9 cellular contexts compared by ENCODE assay signal in genomic region chr6:50791900-50792508, GRCh38. TPM values are rescaled to one million over a fixed set of nuclear protein-coding genes. Genes with fewer than 3 reads are reported as not detected.
DNase-seq lines count a peak whose midpoint lies in the region; ATAC-seq and TF ChIP-seq lines count a peak whose summit lies in the region.
"Had no signal": no experiment of that assay in that cellular context is flagged by ENCODE, and none has a peak within 500 bp of the region (broad histone marks: within the 10 kb centered on the region; RNA-seq: fewer than 3 reads in every experiment).

No MANE protein-coding gene starts in this region.

- H3K27ac ChIP-seq in IMR-90 (ENCODE audit: insufficient read depth, low read length): no peak overlapping the region

- peak; percentile 68 for TF ChIP-seq CTCF in IMR-90 (conservative IDR thresholded peaks at IDR 0.05; ENCODE audit: low read depth, low read length)

- no peak overlapping the region for H3K14ac ChIP-seq in IMR-90 (replicated peaks; ENCODE audit: low read depth, low read length)

- H2BK15ac ChIP-seq in IMR-90 (ENCODE audit: low read depth, low read length): no peak overlapping the region

- TF ChIP-seq RAD21 in IMR-90 (IDR thresholded peaks at IDR 0.05; ENCODE audit: low read length): peak; percentile 51

- no peak overlapping the region for H3K4me3 ChIP-seq in IMR-90 (ENCODE audit: insufficient read depth, low read depth, low read length)

- H3K79me1 ChIP-seq in IMR-90 (ENCODE audit: low read depth in 1 of 2, low read length in 2 of 2): no peaks in the 10 kb centered on the region

- H3K4me3 Mint-ChIP-seq in activated CD4-positive, alpha-beta T cell treated with anti-CD3 and anti-CD28 coated beads, Interleukin-2, amount 10 ng/mL, durations not matched to agents 7 days and 5 days: no peak overlapping the region

- CTCF ChIA-PET in IMR-90 (lab: Yijun Ruan, JAX): no interaction called here
- CTCF ChIA-PET in activated CD4-positive, alpha-beta T cell treated with anti-CD3 and anti-CD28 coated beads, Interleukin-2, amount 10 ng/mL, durations not matched to agents 7 days and 5 days (lab: Charles Lee): no interaction called here

- H3K9ac ChIP-seq in IMR-90 (ENCODE audit: low read depth, low read length): no peak overlapping the region

- TF ChIP-seq POLR2A in IMR-90 (IDR thresholded peaks at IDR 0.05; ENCODE audit: low read depth, low read length): no peak

- no peaks in the 10 kb centered on the region for H3K4me1 Mint-ChIP-seq in activated CD4-positive, alpha-beta T cell treated with anti-CD3 and anti-CD28 coated beads, Interleukin-2, amount 10 ng/mL, durations not matched to agents 7 days and 5 days

- H4K5ac ChIP-seq in IMR-90 (ENCODE audit: low read depth, low read length): no peak overlapping the region

- no peak overlapping the region for H2AK9ac ChIP-seq in IMR-90 (replicated peaks; ENCODE audit: low read depth, low read length, poor library complexity)

- no peak overlapping the region for H4K91ac ChIP-seq in IMR-90 (ENCODE audit: insufficient read depth, low read depth, low read length)

- no peaks in the 10 kb centered on the region for H3K9me3 Mint-ChIP-seq in activated CD4-positive, alpha-beta T cell treated with anti-CD3 and anti-CD28 coated beads, Interleukin-2, amount 10 ng/mL, durations not matched to agents 7 days and 5 days

- WGBS in IMR-90 (ENCODE audit: extremely low coverage in 2 of 2, insufficient read length in 1 of 2), 2 experiments: no CpG with 5 or more reads among the region's 3 CpGs

- H2AFZ ChIP-seq in IMR-90 (replicated peaks; ENCODE audit: low read length, poor library complexity): no peak overlapping the region

- POLR2A ChIA-PET in IMR-90 (lab: Charles Lee; ENCODE audit: unreplicated experiment): no interaction called here
- POLR2A ChIA-PET in activated CD4-positive, alpha-beta T cell treated with anti-CD3 and anti-CD28 coated beads, Interleukin-2, amount 10 ng/mL, durations not matched to agents 7 days and 5 days (lab: Charles Lee): no interaction called here

- no peaks in the 10 kb centered on the region for H3K27me3 ChIP-seq in IMR-90 (ENCODE audit: control insufficient read depth, insufficient read depth, low read length)

- no peak overlapping the region for H3K4ac ChIP-seq in IMR-90 (ENCODE audit: low read depth, low read length)

- no peaks in the 10 kb centered on the region for H3K9me3 ChIP-seq in IMR-90 (ENCODE audit: control insufficient read depth, insufficient read depth, low read length)

- no peaks in the 10 kb centered on the region for H3K36me3 Mint-ChIP-seq in activated CD4-positive, alpha-beta T cell treated with anti-CD3 and anti-CD28 coated beads, Interleukin-2, amount 10 ng/mL, durations not matched to agents 7 days and 5 days (ENCODE audit: low read depth)

- H3K27ac Mint-ChIP-seq in activated CD4-positive, alpha-beta T cell treated with anti-CD3 and anti-CD28 coated beads, Interleukin-2, amount 10 ng/mL, durations not matched to agents 7 days and 5 days: no peak overlapping the region

- in situ Hi-C loops in IMR-90 (cut with MboI; ENCODE audit: low sequenced_read_pairs): no loop called here

- H3K36me3 ChIP-seq in IMR-90 (ENCODE audit: control insufficient read depth, insufficient read depth, low read length): no peaks in the 10 kb centered on the region

- no peak overlapping the region for H2AK5ac ChIP-seq in IMR-90 (ENCODE audit: low read depth, low read length)

- H3K23ac ChIP-seq in IMR-90 (ENCODE audit: low read depth, low read length): no peak overlapping the region

- DNase-seq in DMS53 (lab: John Stamatoyannopoulos, UW): peak; percentile 88
- peak; percentile 30 for DNase-seq in IMR-90
- peak; percentile 52 for DNase-seq in RPMI8226
- peak; percentile 37 for DNase-seq in fibroblast of peridontal ligament (ENCODE audit: extremely low read depth)
- peak; percentile 50 for DNase-seq in retina
- DNase-seq in activated CD4-positive, alpha-beta T cell treated with anti-CD3 and anti-CD28 coated beads for 1 hour: no peak
- DNase-seq in activated CD4-positive, alpha-beta T cell treated with anti-CD3 and anti-CD28 coated beads, Interleukin-2, amount 10 ng/mL, durations not matched to agents 7 days and 5 days: no peak

- no peaks in the 10 kb centered on the region for H4K20me1 ChIP-seq in IMR-90 (ENCODE audit: insufficient read depth, low read length)

- no peak overlapping the region for H3K56ac ChIP-seq in IMR-90 (ENCODE audit: extremely low read depth, insufficient read depth, low read length)

- H3K4me2 ChIP-seq in IMR-90 (ENCODE audit: low read depth, low read length): no peak overlapping the region

- H4K8ac ChIP-seq in IMR-90 (ENCODE audit: low read depth in 2 of 2, low read length in 2 of 2): no peak overlapping the region

- dilution Hi-C loops in IMR-90 (cut with HindIII; ENCODE audit: low sequenced_read_pairs, unreplicated experiment): no loop called here

- peak; percentile 68 for ATAC-seq in GM19463 (IDR thresholded peaks at IDR 0.05; ENCODE audit: unreplicated experiment)
- ATAC-seq in IMR-90 (ENCODE audit: low read depth): peak; percentile 48; the same call in 1 of the 2 replicates

- H3K18ac ChIP-seq in IMR-90 (ENCODE audit: low read depth, low read length): no peak overlapping the region

- no TSS peak for BruUV-seq in IMR-90 (replicated peaks; lab: Mats Ljungman, UMichigan)

- H3K27me3 Mint-ChIP-seq in activated CD4-positive, alpha-beta T cell treated with anti-CD3 and anti-CD28 coated beads, Interleukin-2, amount 10 ng/mL, durations not matched to agents 7 days and 5 days: no peaks in the 10 kb centered on the region

- no peaks in the 10 kb centered on the region for H3K9me1 ChIP-seq in IMR-90 (ENCODE audit: insufficient read depth, low read length)

- intact Hi-C loops in IMR-90 (cut with micrococcal nuclease): loop anchor here (1.0 kb wide), 1 partner anchor 664 kb away; no protein-coding TSS in a partner anchor

- H2BK120ac ChIP-seq in IMR-90 (ENCODE audit: low read depth, low read length): no peak overlapping the region

- H3K4me1 ChIP-seq in IMR-90 (ENCODE audit: control insufficient read depth, insufficient read depth, low read length): no peaks in the 10 kb centered on the region

- no peak overlapping the region for H2BK20ac ChIP-seq in IMR-90 (ENCODE audit: low read depth, low read length)

- no peak overlapping the region for H2BK5ac ChIP-seq in IMR-90 (ENCODE audit: low read depth, low read length, poor library complexity, severe bottlenecking)

TF ChIP-seq in IMR-90, 13 proteins besides CTCF, POLR2A, EP300 and RAD21:
- TF ChIP-seq RFX5 (IDR thresholded peaks at IDR 0.05; ENCODE audit: low read depth, low read length) (no peak), SMC3 (IDR thresholded peaks at IDR 0.05; ENCODE audit: low read depth, low read length) (peak; percentile 28; the same call in 1 of the 2 replicates)

RNA-seq across cellular contexts. Expression of gene TFAP2B, which starts 26.7 kb away (rescaled TPM):
- total RNA-seq in IMR-90 (2012; rRNA removed): not detected in 2 replicates
- not detected in 2 replicates for polyA plus RNA-seq in IMR-90 (2012; rRNA removed)
- polyA plus RNA-seq in IMR-90 (2012; cell fraction: cytosol; rRNA removed): not detected in 2 replicates
- polyA plus RNA-seq in IMR-90 (2012; cell fraction: nucleus; rRNA removed; ENCODE audit: low replicate concordance): not detected in 2 replicates
- not detected for total RNA-seq in activated CD4-positive, alpha-beta T cell treated with anti-CD3 and anti-CD28 coated beads, Interleukin-2, amount 10 ng/mL, durations not matched to agents 7 days and 5 days
- total RNA-seq: activated CD8-positive, alpha-beta memory T cell treated with anti-CD3 and anti-CD28 coated beads for 36 hours had no signal

Comparison
In these comparisons a context has a peak if more than half of its experiments do, and no peak if none do; other contexts are left out.
1. DNase-seq: peak in DMS53 (single experiment), IMR-90 (single experiment), RPMI8226 (single experiment), fibroblast of peridontal ligament (single experiment) and retina (single experiment); none in activated CD4-positive, alpha-beta T cell treated with anti-CD3 and anti-CD28 coated beads for 1 hour (single experiment) and activated CD4-positive, alpha-beta T cell treated with anti-CD3 and anti-CD28 coated beads, Interleukin-2, amount 10 ng/mL, durations not matched to agents 7 days and 5 days (single experiment).